ENCODE assay signal across 22 cellular contexts in genomic region chr12:121809712-121810116, GRCh38. TPM values are rescaled to one million over a fixed set of nuclear protein-coding genes. Genes with fewer than 3 reads are reported as not detected.
DNase-seq lines count a peak whose midpoint lies in the region; ATAC-seq and TF ChIP-seq lines count a peak whose summit lies in the region.
"Had no signal": no experiment of that assay in that cellular context is flagged by ENCODE, and none has a peak within 500 bp of the region (broad histone marks: within the 10 kb centered on the region; RNA-seq: fewer than 3 reads in every experiment).

No MANE protein-coding gene starts in this region.

- H3K27me3 ChIP-seq in BLaER1 = no peaks in the 10 kb centered on the region
- H3K27me3 ChIP-seq in CD4-positive, alpha-beta T cell (ENCODE audit: control insufficient read depth, insufficient read depth, low read length) = no peaks in the 10 kb centered on the region
- no peaks in the 10 kb centered on the region for H3K27me3 ChIP-seq in endodermal cell (ENCODE audit: control insufficient read depth, insufficient read depth, low read length, poor library complexity, severe bottlenecking)
- H3K27me3 ChIP-seq: gastrocnemius medialis had no signal

- DNase-seq in CD4-positive, alpha-beta T cell = no peak
- DNase-seq in activated naive CD8-positive, alpha-beta T cell treated with anti-CD3 and anti-CD28 coated beads, Interleukin-2, amount 10 ng/mL, durations not matched to agents 7 days and 5 days = peak; percentile 31
- DNase-seq in NCI-H69 (lab: John Stamatoyannopoulos, UW) = no peak
- no peak for DNase-seq in endodermal cell
- DNase-seq: activated effector memory CD4-positive, alpha-beta T cell treated with Interleukin-2 at 50 U/mL for 16 hours; Caco-2; HCEC 1CT; natural killer cell; NCI-H187; NCI-H748 treated with DMSO at 0.1 percent for 48 hours; small intestine; stimulated activated CD4-positive, alpha-beta T cell treated with anti-CD3 and anti-CD28 coated beads, Interleukin-2, amount 100 ng/mL, for 48 hours had no signal

- CTCF ChIA-PET in CD4-positive, alpha-beta T cell (lab: Charles Lee) = interaction anchor here (16.5 kb wide), 1 partner anchor 14 kb away, joined by 746 read pairs; the partner anchor contains the start of gene RHOF

- H3K9ac ChIP-seq in BLaER1 (no peak overlapping the region), endodermal cell (ENCODE audit: extremely low read depth, low read length, poor library complexity, severe bottlenecking) (no peak overlapping the region)

- H3K27ac Mint-ChIP-seq in CD4-positive, alpha-beta T cell = peak overlapping the region; percentile 66
- H3K27ac Mint-ChIP-seq in activated naive CD8-positive, alpha-beta T cell treated with anti-CD3 and anti-CD28 coated beads, Interleukin-2, amount 10 ng/mL, durations not matched to agents 7 days and 5 days = no peak overlapping the region
- no peak overlapping the region for H3K27ac Mint-ChIP-seq in nephron
- H3K27ac Mint-ChIP-seq in endodermal cell = no peak overlapping the region
- H3K27ac Mint-ChIP-seq: natural killer cell, WTC11 had no signal

- 96 to 99% methylated on average over 20 to 27 of the region's 27 CpGs for WGBS in endodermal cell (ENCODE audit: insufficient coverage in 1 of 2, insufficient read length in 1 of 2), 2 experiments

- intact Hi-C loops in CD4-positive, alpha-beta T cell (cut with DNase I, micrococcal nuclease) = no loop called here

- H3K9me3 ChIP-seq in BLaER1 (no peaks in the 10 kb centered on the region), endodermal cell (ENCODE audit: control insufficient read depth, low read length) (no peaks in the 10 kb centered on the region)
- no peaks in the 10 kb centered on the region for H3K9me3 ChIP-seq in CD4-positive, alpha-beta T cell (ENCODE audit: control insufficient read depth, low read length)
- H3K9me3 ChIP-seq: Caco-2, gastrocnemius medialis, prostate gland had no signal

- peak overlapping the region; percentile 88; the same call in 1 of the 2 replicates for H3K4me2 ChIP-seq in BLaER1

- H3K27ac ChIP-seq in BLaER1 (peak overlapping the region; percentile 76; the same call in 1 of the 2 replicates), endodermal cell (ENCODE audit: low read depth, low read length) (no peak overlapping the region)
- no peak overlapping the region for H3K27ac ChIP-seq in CD4-positive, alpha-beta T cell (ENCODE audit: low read depth, low read length)
- H3K27ac ChIP-seq: prostate gland had no signal

- TF ChIP-seq CTCF in CD4-positive, alpha-beta T cell (IDR thresholded peaks at IDR 0.05) = no peak
- TF ChIP-seq CTCF in nephron (IDR thresholded peaks at IDR 0.05; ENCODE audit: unreplicated experiment in 3 of 3) (no peak), endodermal cell (conservative IDR thresholded peaks at IDR 0.05) (no peak)

- peaks cover 90% of the 10 kb centered on the region for H4K20me1 ChIP-seq in BLaER1

- H3K36me3 Mint-ChIP-seq in CD4-positive, alpha-beta T cell (ENCODE audit: low read depth) = peaks cover 67% of the 10 kb centered on the region
- peaks cover 27% of the 10 kb centered on the region for H3K36me3 Mint-ChIP-seq in activated naive CD8-positive, alpha-beta T cell treated with anti-CD3 and anti-CD28 coated beads, Interleukin-2, amount 10 ng/mL, durations not matched to agents 7 days and 5 days
- H3K36me3 Mint-ChIP-seq in nephron (ENCODE audit: low read depth) = peaks cover 29% of the 10 kb centered on the region
- peaks cover 36% of the 10 kb centered on the region for H3K36me3 Mint-ChIP-seq in endodermal cell (ENCODE audit: low read depth)
- H3K36me3 Mint-ChIP-seq: natural killer cell had no signal

- no peaks in the 10 kb centered on the region for H3K9me3 Mint-ChIP-seq in CD4-positive, alpha-beta T cell
- H3K9me3 Mint-ChIP-seq in activated naive CD8-positive, alpha-beta T cell treated with anti-CD3 and anti-CD28 coated beads, Interleukin-2, amount 10 ng/mL, durations not matched to agents 7 days and 5 days = no peaks in the 10 kb centered on the region
- H3K9me3 Mint-ChIP-seq in nephron (no peaks in the 10 kb centered on the region), endodermal cell (no peaks in the 10 kb centered on the region)
- H3K9me3 Mint-ChIP-seq: central memory CD8-positive, alpha-beta T cell; natural killer cell; WTC11 had no signal

- H3K4me1 ChIP-seq in BLaER1 (peaks cover 70% of the 10 kb centered on the region), endodermal cell (ENCODE audit: control insufficient read depth, insufficient read depth, low read length) (peaks cover 4% of the 10 kb centered on the region)

- H3K4me3 ChIP-seq in BLaER1 (no peak overlapping the region), endodermal cell (ENCODE audit: low read length) (no peak overlapping the region)
- H3K4me3 ChIP-seq: gastrocnemius medialis, prostate gland had no signal

- peaks cover 54% of the 10 kb centered on the region for H3K4me1 Mint-ChIP-seq in CD4-positive, alpha-beta T cell (ENCODE audit: low read depth)
- H3K4me1 Mint-ChIP-seq in activated naive CD8-positive, alpha-beta T cell treated with anti-CD3 and anti-CD28 coated beads, Interleukin-2, amount 10 ng/mL, durations not matched to agents 7 days and 5 days = peaks cover 40% of the 10 kb centered on the region
- peaks cover 42% of the 10 kb centered on the region for H3K4me1 Mint-ChIP-seq in nephron
- peaks cover 30% of the 10 kb centered on the region for H3K4me1 Mint-ChIP-seq in endodermal cell

- POLR2A ChIA-PET in CD4-positive, alpha-beta T cell (lab: Charles Lee) = interaction anchor here (0.6 to 34.6 kb wide), 2 partner anchors 22 to 220 kb away, joined by 4 to 1869 read pairs; partner anchors contain the start of genes RHOF and SETD1B
- POLR2A ChIA-PET in activated naive CD8-positive, alpha-beta T cell treated with anti-CD3 and anti-CD28 coated beads, Interleukin-2, amount 10 ng/mL, durations not matched to agents 7 days and 5 days (lab: Charles Lee) = interaction anchor here (1.0 to 22.0 kb wide), 2 partner anchors 21 to 79 kb away, joined by 3 to 931 read pairs; partner anchors contain the start of genes PSMD9, RHOF and SETD1B

- ATAC-seq in CD4-positive, alpha-beta T cell (ENCODE audit: poor library complexity) = no peak
- no peak for ATAC-seq in activated naive CD8-positive, alpha-beta T cell treated with anti-CD3 and anti-CD28 coated beads, Interleukin-2, amount 10 ng/mL, durations not matched to agents 7 days and 5 days (ENCODE audit: low read depth)
- no peak for ATAC-seq in activated CD4-positive, CD25-positive, alpha-beta regulatory T cell treated with anti-CD3 and anti-CD28 coated beads, Interleukin-2, amount 50 U/mL, for 24 hours
- ATAC-seq: gastrocnemius medialis, natural killer cell, WTC11 had no signal

- H3K27me3 Mint-ChIP-seq in CD4-positive, alpha-beta T cell = no peaks in the 10 kb centered on the region
- H3K27me3 Mint-ChIP-seq in activated naive CD8-positive, alpha-beta T cell treated with anti-CD3 and anti-CD28 coated beads, Interleukin-2, amount 10 ng/mL, durations not matched to agents 7 days and 5 days = no peaks in the 10 kb centered on the region
- H3K27me3 Mint-ChIP-seq in nephron (ENCODE audit: low read depth) (no peaks in the 10 kb centered on the region), endodermal cell (ENCODE audit: insufficient read depth) (no peaks in the 10 kb centered on the region)
- H3K27me3 Mint-ChIP-seq: central memory CD8-positive, alpha-beta T cell had no signal

- H3K36me3 ChIP-seq in BLaER1 (peaks cover 54% of the 10 kb centered on the region), endodermal cell (ENCODE audit: control insufficient read depth, insufficient read depth, low read length) (peaks cover 44% of the 10 kb centered on the region)

- peak overlapping the region; percentile 59 for H3K4me3 Mint-ChIP-seq in CD4-positive, alpha-beta T cell
- H3K4me3 Mint-ChIP-seq in activated naive CD8-positive, alpha-beta T cell treated with anti-CD3 and anti-CD28 coated beads, Interleukin-2, amount 10 ng/mL, durations not matched to agents 7 days and 5 days = no peak overlapping the region
- H3K4me3 Mint-ChIP-seq in nephron (peak overlapping the region; percentile 27 to 48 (median 42)), endodermal cell (no peak overlapping the region)
- H3K4me3 Mint-ChIP-seq: natural killer cell, WTC11 had no signal

RNA-seq across cellular contexts. Expression of gene SETD1B, which starts 5.9 kb away (rescaled TPM):
- total RNA-seq in CD4-positive, alpha-beta T cell = 100 to 1,000 TPM; 146 to 151 TPM
- 10 to 100 TPM; 45.0 to 46.8 TPM for total RNA-seq in activated naive CD8-positive, alpha-beta T cell treated with anti-CD3 and anti-CD28 coated beads, Interleukin-2, amount 10 ng/mL, durations not matched to agents 7 days and 5 days
- total RNA-seq in endodermal cell = 10 to 100 TPM; 30.7 to 32.6 TPM
- polyA plus RNA-seq in endodermal cell (2013, experiment 1 of 2) = 10.6 TPM
- 10.3 TPM for polyA plus RNA-seq in endodermal cell (2013, experiment 2 of 2)

RNA-seq across cellular contexts. Expression of gene RHOF, which starts 16.2 kb away (rescaled TPM):
- total RNA-seq in CD4-positive, alpha-beta T cell = 100 to 1,000 TPM; 155 to 164 TPM
- total RNA-seq in activated naive CD8-positive, alpha-beta T cell treated with anti-CD3 and anti-CD28 coated beads, Interleukin-2, amount 10 ng/mL, durations not matched to agents 7 days and 5 days = 100 to 1,000 TPM; 144 to 157 TPM
- 10 to 100 TPM; 31.0 to 35.6 TPM for total RNA-seq in endodermal cell
- polyA plus RNA-seq in endodermal cell (2013, experiment 1 of 2) = 24.1 TPM
- polyA plus RNA-seq in endodermal cell (2013, experiment 2 of 2) = 19.1 TPM

RNA-seq across cellular contexts. Expression of gene HPD, which starts 48.9 kb away (rescaled TPM):
- not detected for total RNA-seq in CD4-positive, alpha-beta T cell
- total RNA-seq in activated naive CD8-positive, alpha-beta T cell treated with anti-CD3 and anti-CD28 coated beads, Interleukin-2, amount 10 ng/mL, durations not matched to agents 7 days and 5 days = not detected
- under 1 TPM; 0.55 to 0.71 TPM for total RNA-seq in endodermal cell
- 0.32 TPM for polyA plus RNA-seq in endodermal cell (2013, experiment 1 of 2)
- 0.21 TPM for polyA plus RNA-seq in endodermal cell (2013, experiment 2 of 2)
- total RNA-seq: HT-29; natural killer cell; T-helper 1 cell treated with Interleukin-12 subunit alpha and Interleukin-12 subunit beta and Interleukin-4 antibody, amounts not matched to agents 30 ng/mL and 1 ng/mL, for 36 hours had no signal
- polyA plus RNA-seq: keratinocyte had no signal

Comparison
In these comparisons a context has a peak if more than half of its experiments do, and no peak if none do; other contexts are left out.
1. H3K4me3 Mint-ChIP-seq: peak in CD4-positive, alpha-beta T cell (single experiment) and nephron (3 of 3); none in activated naive CD8-positive, alpha-beta T cell treated with anti-CD3 and anti-CD28 coated beads, Interleukin-2, amount 10 ng/mL, durations not matched to agents 7 days and 5 days (single experiment) and endodermal cell (single experiment).